Comparison of ENCODE assay signal across 7 cellular contexts in the genomic region with DNA sequence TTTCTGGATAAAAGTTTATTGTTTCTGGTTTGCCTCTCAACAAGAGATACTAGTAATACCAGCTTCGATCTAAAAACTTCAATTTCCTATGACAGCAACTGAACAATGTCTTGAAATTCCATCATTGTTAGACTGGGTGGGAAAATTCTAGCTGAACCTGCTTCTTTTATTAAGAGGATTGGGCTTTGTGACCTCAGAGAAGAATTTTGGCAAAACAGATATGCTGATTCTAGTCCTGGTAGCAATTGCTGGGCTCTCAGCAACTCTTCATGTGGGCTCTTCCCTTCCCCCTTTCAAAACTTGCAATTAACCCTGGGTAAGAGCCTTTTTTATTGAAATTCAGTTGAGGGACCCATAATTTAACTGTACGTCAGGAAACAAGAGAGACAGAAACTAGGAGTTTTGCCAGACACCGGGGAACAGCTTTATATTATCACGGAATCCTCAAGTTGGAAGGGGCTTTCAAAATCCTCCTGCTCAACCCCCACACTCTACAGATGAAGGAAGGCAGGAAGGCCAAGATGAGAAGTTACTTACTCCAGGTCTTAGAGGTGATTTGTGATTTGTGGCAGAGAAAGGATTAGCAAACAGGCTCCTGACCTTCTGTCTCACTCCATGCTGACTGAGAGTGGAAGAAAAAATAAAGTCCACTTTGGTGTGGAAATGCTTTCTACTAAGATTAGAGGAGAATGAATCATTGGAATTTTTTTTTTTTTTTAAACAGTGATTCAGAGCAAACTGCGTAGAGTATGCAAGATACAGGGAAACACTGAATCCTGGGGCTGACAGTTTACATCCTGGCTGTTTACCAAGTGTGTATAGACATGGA.
A peak's percentile ranks its signal among the peaks of the same experiment; 100 is the strongest.
DNase-seq lines count a peak whose midpoint lies in the region; ATAC-seq and TF ChIP-seq lines count a peak whose summit lies in the region.

No MANE protein-coding gene starts in this region.

- 17 to 18% methylated on average over 4 to 5 of the region's 5 CpGs for WGBS in gastroesophageal sphincter (ENCODE audit: low coverage in 1 of 2), 2 donors
- WGBS in smooth muscle cell (ENCODE audit: low lambda C conversion rate): 9% methylated on average over 5 of the region's 5 CpGs

- peak overlapping the region; percentile 26 to 59 (median 50) for H3K27ac ChIP-seq in gastroesophageal sphincter
- peak overlapping the region; percentile 94 for H3K27ac ChIP-seq in smooth muscle cell (ENCODE audit: low read depth)

- peak overlapping the region; percentile 80 for H3K9ac ChIP-seq in smooth muscle cell (ENCODE audit: low read depth)

- ATAC-seq in SK-N-SH treated with all-trans-retinoic acid at 6 μM for 48 hours (peak; percentile 93), gastroesophageal sphincter (peak; percentile 75), HG03139 (IDR thresholded peaks at IDR 0.05; ENCODE audit: unreplicated experiment) (no peak), HG02763 (IDR thresholded peaks at IDR 0.05; ENCODE audit: unreplicated experiment) (no peak)

- H3K4me1 ChIP-seq in gastroesophageal sphincter (peaks cover 10 to 58% (median 15%) of the 10 kb centered on the region in 3 donors), smooth muscle cell (ENCODE audit: low read depth) (peaks cover 39% of the 10 kb centered on the region)

- H4K20me1 ChIP-seq in smooth muscle cell (ENCODE audit: low read depth): no peaks in the 10 kb centered on the region

- TF ChIP-seq EP300 in gastroesophageal sphincter (IDR thresholded peaks at IDR 0.05): no peak

- POLR2A ChIA-PET in HEK293T (lab: Yijun Ruan, JAX): no interaction called here

- H3K27me3 ChIP-seq in gastroesophageal sphincter (no peaks in the 10 kb centered on the region), smooth muscle cell (ENCODE audit: low read depth) (no peaks in the 10 kb centered on the region)

- H3K79me2 ChIP-seq in smooth muscle cell (ENCODE audit: low read depth): no peaks in the 10 kb centered on the region

- H3K36me3 ChIP-seq in gastroesophageal sphincter: no peaks in the 10 kb centered on the region
- no peaks in the 10 kb centered on the region for H3K36me3 ChIP-seq in smooth muscle cell (ENCODE audit: low read depth)

- TF ChIP-seq CTCF in gastroesophageal sphincter (IDR thresholded peaks at IDR 0.05) (no peak), smooth muscle cell (IDR thresholded peaks at IDR 0.05; ENCODE audit: borderline replicate concordance, insufficient read depth, poor library complexity, severe bottlenecking) (no peak)

- H3K4me3 ChIP-seq in gastroesophageal sphincter: no peak overlapping the region
- no peak overlapping the region for H3K4me3 ChIP-seq in smooth muscle cell

- CTCF ChIA-PET in HEK293T (lab: Yijun Ruan, JAX): interaction anchor here (0.6 to 1.3 kb wide), 3 partner anchors 10 to 437 kb away, joined by 3 to 4 read pairs (median 4); no protein-coding TSS in a partner anchor

- H2AFZ ChIP-seq in smooth muscle cell (ENCODE audit: low read depth): no peak overlapping the region

- no peaks in the 10 kb centered on the region for H3K9me3 ChIP-seq in gastroesophageal sphincter
- no peaks in the 10 kb centered on the region for H3K9me3 ChIP-seq in smooth muscle cell (replicated peaks; ENCODE audit: low read depth)

- H3K4me2 ChIP-seq in smooth muscle cell: peak overlapping the region; percentile 66

- H3F3A ChIP-seq in smooth muscle cell (ENCODE audit: low read depth): peaks cover 17% of the 10 kb centered on the region

- no peak for TF ChIP-seq POLR2A in gastroesophageal sphincter (IDR thresholded peaks at IDR 0.05)

- no peak for DNase-seq in HEK293T (ENCODE audit: extremely low spot score)
- no peak for DNase-seq in smooth muscle cell (lab: John Stamatoyannopoulos, UW; ENCODE audit: unreplicated experiment)
- no peak for DNase-seq in 8988T

TF ChIP-seq in HEK293T, 16 proteins besides CTCF, POLR2A, EP300 and RAD21:
- TF ChIP-seq, protein P1, sequence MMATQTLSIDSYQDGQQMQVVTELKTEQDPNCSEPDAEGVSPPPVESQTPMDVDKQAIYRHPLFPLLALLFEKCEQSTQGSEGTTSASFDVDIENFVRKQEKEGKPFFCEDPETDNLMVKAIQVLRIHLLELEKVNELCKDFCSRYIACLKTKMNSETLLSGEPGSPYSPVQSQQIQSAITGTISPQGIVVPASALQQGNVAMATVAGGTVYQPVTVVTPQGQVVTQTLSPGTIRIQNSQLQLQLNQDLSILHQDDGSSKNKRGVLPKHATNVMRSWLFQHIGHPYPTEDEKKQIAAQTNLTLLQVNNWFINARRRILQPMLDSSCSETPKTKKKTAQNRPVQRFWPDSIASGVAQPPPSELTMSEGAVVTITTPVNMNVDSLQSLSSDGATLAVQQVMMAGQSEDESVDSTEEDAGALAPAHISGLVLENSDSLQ (IDR thresholded peaks at IDR 0.05): peak; percentile 67; the same call in 1 of the 2 replicates
- peak; percentile 70 for TF ChIP-seq ZNF384 (IDR thresholded peaks at IDR 0.05)
- no peak for TF ChIP-seq FOXA1 (IDR thresholded peaks at IDR 0.05)

TF ChIP-seq in SK-N-SH treated with all-trans-retinoic acid at 6 μM for 48 hours, 23 proteins besides CTCF, POLR2A, EP300 and RAD21:
- TF ChIP-seq ARNTL (CRISPR knock-in tag; IDR thresholded peaks at IDR 0.05; ENCODE audit: borderline replicate concordance, low read depth): no peak
- no peak for TF ChIP-seq ZNF70 (CRISPR knock-in tag; IDR thresholded peaks at IDR 0.05)
- TF ChIP-seq, protein P2, sequence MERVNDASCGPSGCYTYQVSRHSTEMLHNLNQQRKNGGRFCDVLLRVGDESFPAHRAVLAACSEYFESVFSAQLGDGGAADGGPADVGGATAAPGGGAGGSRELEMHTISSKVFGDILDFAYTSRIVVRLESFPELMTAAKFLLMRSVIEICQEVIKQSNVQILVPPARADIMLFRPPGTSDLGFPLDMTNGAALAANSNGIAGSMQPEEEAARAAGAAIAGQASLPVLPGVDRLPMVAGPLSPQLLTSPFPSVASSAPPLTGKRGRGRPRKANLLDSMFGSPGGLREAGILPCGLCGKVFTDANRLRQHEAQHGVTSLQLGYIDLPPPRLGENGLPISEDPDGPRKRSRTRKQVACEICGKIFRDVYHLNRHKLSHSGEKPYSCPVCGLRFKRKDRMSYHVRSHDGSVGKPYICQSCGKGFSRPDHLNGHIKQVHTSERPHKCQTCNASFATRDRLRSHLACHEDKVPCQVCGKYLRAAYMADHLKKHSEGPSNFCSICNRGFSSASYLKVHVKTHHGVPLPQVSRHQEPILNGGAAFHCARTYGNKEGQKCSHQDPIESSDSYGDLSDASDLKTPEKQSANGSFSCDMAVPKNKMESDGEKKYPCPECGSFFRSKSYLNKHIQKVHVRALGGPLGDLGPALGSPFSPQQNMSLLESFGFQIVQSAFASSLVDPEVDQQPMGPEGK (CRISPR knock-in tag; IDR thresholded peaks at IDR 0.05; ENCODE audit: borderline replicate concordance): peak; percentile 78
- TF ChIP-seq, protein P3, sequence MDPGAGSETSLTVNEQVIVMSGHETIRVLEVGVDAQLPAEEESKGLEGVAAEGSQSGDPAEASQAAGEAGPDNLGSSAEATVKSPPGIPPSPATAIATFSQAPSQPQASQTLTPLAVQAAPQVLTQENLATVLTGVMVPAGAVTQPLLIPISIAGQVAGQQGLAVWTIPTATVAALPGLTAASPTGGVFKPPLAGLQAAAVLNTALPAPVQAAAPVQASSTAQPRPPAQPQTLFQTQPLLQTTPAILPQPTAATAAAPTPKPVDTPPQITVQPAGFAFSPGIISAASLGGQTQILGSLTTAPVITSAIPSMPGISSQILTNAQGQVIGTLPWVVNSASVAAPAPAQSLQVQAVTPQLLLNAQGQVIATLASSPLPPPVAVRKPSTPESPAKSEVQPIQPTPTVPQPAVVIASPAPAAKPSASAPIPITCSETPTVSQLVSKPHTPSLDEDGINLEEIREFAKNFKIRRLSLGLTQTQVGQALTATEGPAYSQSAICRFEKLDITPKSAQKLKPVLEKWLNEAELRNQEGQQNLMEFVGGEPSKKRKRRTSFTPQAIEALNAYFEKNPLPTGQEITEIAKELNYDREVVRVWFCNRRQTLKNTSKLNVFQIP (CRISPR knock-in tag; IDR thresholded peaks at IDR 0.05; ENCODE audit: borderline replicate concordance, low read depth): 0 out of 2 replicates have a peak, but pooled peaks have one; percentile 16
- TF ChIP-seq, protein P4, sequence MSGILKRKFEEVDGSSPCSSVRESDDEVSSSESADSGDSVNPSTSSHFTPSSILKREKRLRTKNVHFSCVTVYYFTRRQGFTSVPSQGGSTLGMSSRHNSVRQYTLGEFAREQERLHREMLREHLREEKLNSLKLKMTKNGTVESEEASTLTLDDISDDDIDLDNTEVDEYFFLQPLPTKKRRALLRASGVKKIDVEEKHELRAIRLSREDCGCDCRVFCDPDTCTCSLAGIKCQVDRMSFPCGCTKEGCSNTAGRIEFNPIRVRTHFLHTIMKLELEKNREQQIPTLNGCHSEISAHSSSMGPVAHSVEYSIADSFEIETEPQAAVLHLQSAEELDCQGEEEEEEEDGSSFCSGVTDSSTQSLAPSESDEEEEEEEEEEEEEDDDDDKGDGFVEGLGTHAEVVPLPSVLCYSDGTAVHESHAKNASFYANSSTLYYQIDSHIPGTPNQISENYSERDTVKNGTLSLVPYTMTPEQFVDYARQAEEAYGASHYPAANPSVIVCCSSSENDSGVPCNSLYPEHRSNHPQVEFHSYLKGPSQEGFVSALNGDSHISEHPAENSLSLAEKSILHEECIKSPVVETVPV (CRISPR knock-in tag; IDR thresholded peaks at IDR 0.05): no peak
- TF ChIP-seq ISL1 (CRISPR knock-in tag; IDR thresholded peaks at IDR 0.05): peak; percentile 90
- no peak for TF ChIP-seq ZNF8 (CRISPR knock-in tag; IDR thresholded peaks at IDR 0.05)
- peak; percentile 57; the same call in 1 of the 2 replicates for TF ChIP-seq TOX (CRISPR knock-in tag; IDR thresholded peaks at IDR 0.05; ENCODE audit: borderline replicate concordance)

Comparison
In these comparisons a context has a peak if more than half of its experiments do, and no peak if none do; other contexts are left out.
1. ATAC-seq: peak in SK-N-SH treated with all-trans-retinoic acid at 6 μM for 48 hours (single experiment) and gastroesophageal sphincter (single experiment); none in HG03139 (single experiment) and HG02763 (single experiment).